8 cellular contexts compared by ENCODE assay signal in genomic region chr10:70233109-70233938, GRCh38. TPM values are rescaled to one million over a fixed set of nuclear protein-coding genes. Genes with fewer than 3 reads are reported as not detected.
DNase-seq lines count a peak whose midpoint lies in the region; ATAC-seq and TF ChIP-seq lines count a peak whose summit lies in the region.

PPA1 (minus strand) TSS chr10:70233429; CDS start chr10:70233327, 102 bp downstream.

- TF ChIP-seq RAD21 in IMR-90 (IDR thresholded peaks at IDR 0.05; ENCODE audit: low read length) = no peak

- H3K4me3 ChIP-seq in IMR-90 (ENCODE audit: insufficient read depth, low read depth, low read length) (peak within 1 kb of the TSS; percentile 76), OCI-LY7 (ENCODE audit: low read depth, low read length, poor library complexity, severe bottlenecking) (peak within 1 kb of the TSS; percentile 82), epithelial cell of esophagus (ENCODE audit: low read length) (peak within 1 kb of the TSS; percentile 92), mucosa of descending colon (peak within 1 kb of the TSS; percentile 75)

- TF ChIP-seq CTCF in IMR-90 (conservative IDR thresholded peaks at IDR 0.05; ENCODE audit: low read depth, low read length) (0 out of 2 replicates have a peak, but pooled peaks have one; percentile 14), OCI-LY7 (conservative IDR thresholded peaks at IDR 0.05; ENCODE audit: low read length) (peak; percentile 69), epithelial cell of esophagus (IDR thresholded peaks at IDR 0.05; ENCODE audit: insufficient read depth, low read depth, low read length, missing control alignments) (no peak), mucosa of descending colon (IDR thresholded peaks at IDR 0.05) (no peak)

- H3K36me3 ChIP-seq in IMR-90 (ENCODE audit: control insufficient read depth, insufficient read depth, low read length) = 0 out of 2 replicates have a peak, but pooled peaks cover 4% of the 10 kb centered on the region
- peaks cover 28% of the 10 kb centered on the region for H3K36me3 ChIP-seq in OCI-LY7 (ENCODE audit: insufficient read depth, low read length)
- no peaks in the 10 kb centered on the region for H3K36me3 ChIP-seq in mucosa of descending colon (ENCODE audit: low read depth)

- CTCF ChIA-PET in IMR-90 (lab: Yijun Ruan, JAX) = interaction anchor here (0.6 kb wide), 1 partner anchor 124 kb away, joined by 3 read pairs; no protein-coding TSS in a partner anchor
- CTCF ChIA-PET in OCI-LY7 (lab: Charles Lee; ENCODE audit: unreplicated experiment) = interaction anchor here (0.9 to 1.6 kb wide), 4 partner anchors 11 to 131 kb away, joined by 3 to 6 read pairs (median 4); no protein-coding TSS in a partner anchor

- peak within 1 kb of the TSS; percentile 90 for H3K23ac ChIP-seq in IMR-90 (ENCODE audit: low read depth, low read length)

- BruUV-seq in IMR-90 (replicated peaks; lab: Mats Ljungman, UMichigan) (no TSS peak), OCI-LY7 (replicated peaks; lab: Mats Ljungman, UMichigan) (TSS peak; percentile 90)

- H3K9me3 ChIP-seq in IMR-90 (ENCODE audit: control insufficient read depth, insufficient read depth, low read length) (no peaks in the 10 kb centered on the region), OCI-LY7 (ENCODE audit: low read length) (no peaks in the 10 kb centered on the region), mucosa of descending colon (no peaks in the 10 kb centered on the region)

- peak within 1 kb of the TSS; percentile 79 to 86 for H4K8ac ChIP-seq in IMR-90 (ENCODE audit: low read depth in 2 of 2, low read length in 2 of 2)

- H3K14ac ChIP-seq in IMR-90 (replicated peaks; ENCODE audit: low read depth, low read length) = peak within 1 kb of the TSS; percentile 98

- H3K9ac ChIP-seq in IMR-90 (ENCODE audit: low read depth, low read length) = peak within 1 kb of the TSS; percentile 70

- H4K5ac ChIP-seq in IMR-90 (ENCODE audit: low read depth, low read length) = peak within 1 kb of the TSS; percentile 38

- peak within 1 kb of the TSS; percentile 71; the same call in 2 of the 3 replicates for H2BK15ac ChIP-seq in IMR-90 (ENCODE audit: low read depth, low read length)

- peak within 1 kb of the TSS; percentile 98 for H4K91ac ChIP-seq in IMR-90 (ENCODE audit: insufficient read depth, low read depth, low read length)

- H3K9me1 ChIP-seq in IMR-90 (ENCODE audit: insufficient read depth, low read length) = 0 out of 2 replicates have a peak, but pooled peaks cover 2% of the 10 kb centered on the region

- DNase-seq in DMS 273 treated with DMSO at 0.1 percent for 48 hours (lab: John Stamatoyannopoulos, UW) (peak; percentile 87), IMR-90 (peak; percentile 91), OCI-LY7 (ENCODE audit: low spot score) (peak; percentile 99), activated T-cell treated with anti-CD3 and anti-CD28 coated beads for 24 hours (ENCODE audit: low read depth) (peak; percentile 99), epithelial cell of esophagus (ENCODE audit: low read depth) (peak; percentile 97), mucosa of descending colon (peak; percentile 98 to 100 (median 99))
- DNase-seq in stimulated activated CD8-positive, alpha-beta memory T cell treated with anti-CD3 and anti-CD28 coated beads, Interleukin-4, amount 100 ng/mL, for 24 hours (ENCODE audit: low read depth) = peak; percentile 99

- dilution Hi-C loops in IMR-90 (cut with HindIII; ENCODE audit: low sequenced_read_pairs, unreplicated experiment) = no loop called here

- ATAC-seq in GM21526 (IDR thresholded peaks at IDR 0.05; ENCODE audit: low FRiP score, unreplicated experiment) = peak; percentile 84
- ATAC-seq in IMR-90 (ENCODE audit: low read depth) = peak; percentile 99
- peak; percentile 95 for ATAC-seq in mucosa of descending colon

- 1% methylated on average over 21 of the region's 74 CpGs; no CpG with 5 or more reads in 1 of the 2 experiments for WGBS in IMR-90 (ENCODE audit: extremely low coverage in 2 of 2, insufficient read length in 1 of 2), 2 experiments

- intact Hi-C loops in IMR-90 (cut with micrococcal nuclease) (loop anchor here (1.0 kb wide), 1 partner anchor 34 kb away; no protein-coding TSS in a partner anchor), OCI-LY7 (cut with micrococcal nuclease; ENCODE audit: unreplicated experiment) (no loop called here), mucosa of descending colon (cut with DNase I, micrococcal nuclease) (no loop called here)

- peak; percentile 72 for TF ChIP-seq POLR2A in IMR-90 (IDR thresholded peaks at IDR 0.05; ENCODE audit: low read depth, low read length)

- H3K4me1 ChIP-seq in IMR-90 (ENCODE audit: control insufficient read depth, insufficient read depth, low read length) (peaks cover 2% of the 10 kb centered on the region; the same call in 1 of the 2 replicates), OCI-LY7 (ENCODE audit: insufficient read depth, low read length, poor library complexity, severe bottlenecking) (peaks cover 37% of the 10 kb centered on the region), mucosa of descending colon (ENCODE audit: low read depth) (peaks cover 28% of the 10 kb centered on the region)

- H2AK9ac ChIP-seq in IMR-90 (replicated peaks; ENCODE audit: low read depth, low read length, poor library complexity) = peak within 1 kb of the TSS; percentile 94

- peak within 1 kb of the TSS; percentile 34 for H2BK5ac ChIP-seq in IMR-90 (ENCODE audit: low read depth, low read length, poor library complexity, severe bottlenecking)

- H2AFZ ChIP-seq in IMR-90 (replicated peaks; ENCODE audit: low read length, poor library complexity) (peak within 1 kb of the TSS; percentile 99), OCI-LY7 (ENCODE audit: low read length) (peak within 1 kb of the TSS; percentile 62; the same call in 1 of the 2 replicates)

- peak within 1 kb of the TSS; percentile 96 for H3K4ac ChIP-seq in IMR-90 (ENCODE audit: low read depth, low read length)

- H3K27ac ChIP-seq in IMR-90 (ENCODE audit: insufficient read depth, low read length) = peak within 1 kb of the TSS; percentile 47
- peak within 1 kb of the TSS; percentile 60 for H3K27ac ChIP-seq in OCI-LY7 (ENCODE audit: low read depth, low read length, poor library complexity, severe bottlenecking)

- peaks cover 17% of the 10 kb centered on the region for H4K20me1 ChIP-seq in IMR-90 (ENCODE audit: insufficient read depth, low read length)
- H4K20me1 ChIP-seq in OCI-LY7 (ENCODE audit: insufficient read depth, low read length) = peaks cover 11% of the 10 kb centered on the region

- peak within 1 kb of the TSS; percentile 22 for H3K18ac ChIP-seq in IMR-90 (ENCODE audit: low read depth, low read length)

- H2AK5ac ChIP-seq in IMR-90 (ENCODE audit: low read depth, low read length) = peak within 1 kb of the TSS; percentile 85

- H2BK120ac ChIP-seq in IMR-90 (ENCODE audit: low read depth, low read length) = peak within 1 kb of the TSS; percentile 92

- H2BK20ac ChIP-seq in IMR-90 (ENCODE audit: low read depth, low read length) = peak within 1 kb of the TSS; percentile 78

- no peaks in the 10 kb centered on the region for H3K9me2 ChIP-seq in OCI-LY7 (ENCODE audit: insufficient read depth, low read length)

- H3K79me2 ChIP-seq in OCI-LY7 (ENCODE audit: insufficient read depth, low read depth, low read length) = peaks cover 47% of the 10 kb centered on the region

- peaks cover 24 to 39% of the 10 kb centered on the region in 2 experiments for H3K79me1 ChIP-seq in IMR-90 (ENCODE audit: low read depth in 1 of 2, low read length in 2 of 2)

- POLR2A ChIA-PET in IMR-90 (lab: Charles Lee; ENCODE audit: unreplicated experiment) = interaction anchor here (0.5 kb wide), 1 partner anchor 42 kb away, joined by 3 read pairs; no protein-coding TSS in a partner anchor
- POLR2A ChIA-PET in OCI-LY7 (lab: Charles Lee) = interaction anchor here (0.7 to 2.0 kb wide), 9 partner anchors 10 to 603 kb away, joined by 3 to 12 read pairs (median 5); partner anchors contain the start of gene SAR1A

- in situ Hi-C loops in IMR-90 (cut with MboI; ENCODE audit: low sequenced_read_pairs) = loop anchor here (5.0 kb wide), 1 partner anchor 129 kb away; no protein-coding TSS in a partner anchor

- peak within 1 kb of the TSS; percentile 84 for H3K4me2 ChIP-seq in IMR-90 (ENCODE audit: low read depth, low read length)
- peak within 1 kb of the TSS; percentile 86 for H3K4me2 ChIP-seq in OCI-LY7 (ENCODE audit: low read length)

- H3K56ac ChIP-seq in IMR-90 (ENCODE audit: extremely low read depth, insufficient read depth, low read length) = peak within 1 kb of the TSS; percentile 80

- no peaks in the 10 kb centered on the region for H3K27me3 ChIP-seq in IMR-90 (ENCODE audit: control insufficient read depth, insufficient read depth, low read length)

TF ChIP-seq in IMR-90, 13 proteins besides CTCF, POLR2A, EP300 and RAD21:
- TF ChIP-seq FOS (IDR thresholded peaks at IDR 0.05; ENCODE audit: low read depth, low read length) = no peak
- peak; percentile 96 for TF ChIP-seq MXI1 (IDR thresholded peaks at IDR 0.05; ENCODE audit: borderline replicate concordance, low read depth, low read length)
- TF ChIP-seq MAZ (IDR thresholded peaks at IDR 0.05; ENCODE audit: borderline replicate concordance, low read depth, low read length) = peak; percentile 98
- peak; percentile 80 for TF ChIP-seq USF2 (IDR thresholded peaks at IDR 0.05; ENCODE audit: low read depth, low read length)

RNA-seq across cellular contexts. Expression of gene PPA1, which starts in this region (rescaled TPM):
- total RNA-seq in IMR-90 (2012; rRNA removed) (102 and 211 TPM in 2 replicates), OCI-LY7 (2022) (223 and 231 TPM in 2 replicates), mucosa of descending colon (100 to 1,000 TPM in 2 of 3 donors, 10 to 100 TPM in 1; 97.1 to 166 (median 100) TPM)
- polyA plus RNA-seq in IMR-90 (2012; rRNA removed) = 69.4 and 78.6 TPM in 2 replicates
- 32.2 and 54.5 TPM in 2 replicates for polyA plus RNA-seq in IMR-90 (2012; cell fraction: cytosol; rRNA removed)
- polyA plus RNA-seq in IMR-90 (2012; cell fraction: nucleus; rRNA removed; ENCODE audit: low replicate concordance) = 15.3 and 36.3 TPM in 2 replicates
- 215 and 221 TPM in 2 replicates for total RNA-seq in OCI-LY7 (2014; rRNA removed; shearing (Covaris generic))

Comparison
In these comparisons a context has a peak if more than half of its experiments do, and no peak if none do; other contexts are left out.
1. Peak in every context shown above with its lines: DNase-seq, ATAC-seq, H3K4me3 ChIP-seq and H3K27ac ChIP-seq.
2. CTCF ChIP-seq: peak in IMR-90 (single experiment) and OCI-LY7 (single experiment); none in epithelial cell of esophagus (single experiment) and mucosa of descending colon (single experiment).